ENCODE assay signal across 10 cellular contexts in the genomic region with DNA sequence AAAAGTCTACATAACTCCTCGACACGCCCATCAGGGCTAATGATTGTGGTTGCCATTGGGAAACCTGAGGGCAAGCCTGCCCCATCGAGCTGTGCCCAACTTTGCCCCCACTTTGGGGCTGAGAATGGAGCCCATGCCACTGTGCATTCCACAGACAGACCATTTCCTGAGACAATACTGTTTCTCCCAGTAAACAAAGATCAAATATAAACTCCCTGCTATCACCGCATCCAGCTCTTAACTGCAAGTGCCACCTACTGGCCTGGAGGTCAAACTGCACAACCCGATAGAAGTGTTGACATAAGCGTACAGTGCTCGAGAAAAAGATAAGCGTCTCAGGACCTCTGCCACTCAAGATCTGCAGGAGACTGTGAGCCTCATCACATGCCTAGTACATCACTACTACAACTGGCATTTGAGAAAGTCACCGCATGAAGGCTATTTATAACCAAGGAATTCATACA. TPM values are rescaled to one million over a fixed set of nuclear protein-coding genes. Genes with fewer than 3 reads are reported as not detected.
DNase-seq lines count a peak whose midpoint lies in the region; ATAC-seq and TF ChIP-seq lines count a peak whose summit lies in the region.
"Had no signal": no experiment of that assay in that cellular context is flagged by ENCODE, and none has a peak within 500 bp of the region (broad histone marks: within the 10 kb centered on the region; RNA-seq: fewer than 3 reads in every experiment).

No MANE protein-coding gene starts in this region.

- no peak for ATAC-seq in CD4-positive, alpha-beta T cell (ENCODE audit: poor library complexity)
- no peak for ATAC-seq in left colon

- 0 out of 2 replicates have a peak, but pooled peaks have one; percentile 13 for TF ChIP-seq CTCF in AG10803 (conservative IDR thresholded peaks at IDR 0.05; ENCODE audit: low read length)
- TF ChIP-seq CTCF in GM12874 (IDR thresholded peaks at IDR 0.05; ENCODE audit: insufficient read depth, low read depth, low read length), result peak; percentile 58
- TF ChIP-seq CTCF in choroid plexus epithelial cell (conservative IDR thresholded peaks at IDR 0.05; ENCODE audit: low read depth, low read length), result peak; percentile 17
- no peak for TF ChIP-seq CTCF in CD4-positive, alpha-beta T cell (IDR thresholded peaks at IDR 0.05)

- H3K27me3 ChIP-seq in CD4-positive, alpha-beta T cell (ENCODE audit: control insufficient read depth, insufficient read depth, low read length), result peaks cover 20% of the 10 kb centered on the region
- H3K27me3 ChIP-seq: ovary had no signal

- H3K36me3 Mint-ChIP-seq in CD4-positive, alpha-beta T cell (ENCODE audit: low read depth), result no peaks in the 10 kb centered on the region
- H3K36me3 Mint-ChIP-seq: activated naive CD8-positive, alpha-beta T cell had no signal

- H3K27ac ChIP-seq in CD4-positive, alpha-beta T cell (ENCODE audit: low read depth, low read length), result no peak overlapping the region
- H3K27ac ChIP-seq: ovary had no signal

- CTCF ChIA-PET in CD4-positive, alpha-beta T cell (lab: Charles Lee), result no interaction called here

- H3K9me3 ChIP-seq in CD4-positive, alpha-beta T cell (ENCODE audit: control insufficient read depth, low read length), result no peaks in the 10 kb centered on the region
- H3K9me3 ChIP-seq: ovary had no signal

- H3K4me3 ChIP-seq in AG10803 (ENCODE audit: low read length), result no peak overlapping the region
- no peak overlapping the region for H3K4me3 ChIP-seq in choroid plexus epithelial cell (ENCODE audit: low read depth, low read length)
- H3K4me3 ChIP-seq: ovary had no signal

- H3K27ac Mint-ChIP-seq in CD4-positive, alpha-beta T cell, result no peak overlapping the region
- H3K27ac Mint-ChIP-seq: activated naive CD8-positive, alpha-beta T cell had no signal

- H3K4me3 Mint-ChIP-seq in CD4-positive, alpha-beta T cell, result no peak overlapping the region
- H3K4me3 Mint-ChIP-seq: activated naive CD8-positive, alpha-beta T cell had no signal

- peaks cover 3% of the 10 kb centered on the region for H3K9me3 Mint-ChIP-seq in CD4-positive, alpha-beta T cell

- no peaks in the 10 kb centered on the region for H3K4me1 Mint-ChIP-seq in CD4-positive, alpha-beta T cell (ENCODE audit: low read depth)

- peaks cover 45% of the 10 kb centered on the region for H3K27me3 Mint-ChIP-seq in CD4-positive, alpha-beta T cell

- intact Hi-C loops in CD4-positive, alpha-beta T cell (cut with DNase I, micrococcal nuclease), result no loop called here
- intact Hi-C loops in left colon (cut with DNase I, micrococcal nuclease), result no loop called here

- POLR2A ChIA-PET in CD4-positive, alpha-beta T cell (lab: Charles Lee), result no interaction called here

- DNase-seq in AG10803 (ENCODE audit: low read depth) (no peak), NCI-H526 treated with DMSO at 0.1 percent for 48 hours (lab: John Stamatoyannopoulos, UW) (peak; percentile 19), choroid plexus epithelial cell (ENCODE audit: low read depth) (peak; percentile 1), nucleus accumbens (lab: John Stamatoyannopoulos, UW) (no peak), kidney glomerular epithelial cell (lab: John Stamatoyannopoulos, UW) (no peak), left colon (no peak)
- no peak for DNase-seq in CD4-positive, alpha-beta T cell
- DNase-seq: ovary had no signal

RNA-seq across cellular contexts. Expression of a gene that starts 4.7 kb away (rescaled TPM):
- not detected for total RNA-seq in CD4-positive, alpha-beta T cell
- not detected for total RNA-seq in left colon
- total RNA-seq: ovary had no signal

RNA-seq across cellular contexts. Expression of a gene that starts 19.6 kb away (rescaled TPM):
- total RNA-seq in CD4-positive, alpha-beta T cell, result not detected
- not detected for total RNA-seq in left colon
- total RNA-seq: ovary had no signal

RNA-seq across cellular contexts. Expression of a gene that starts 50.2 kb away (rescaled TPM):
- total RNA-seq in CD4-positive, alpha-beta T cell, result not detected
- total RNA-seq in left colon, result not detected
- total RNA-seq: ovary had no signal

RNA-seq across cellular contexts. Expression of a gene that starts 51.8 kb away (rescaled TPM):
- total RNA-seq in CD4-positive, alpha-beta T cell, result not detected
- not detected for total RNA-seq in left colon
- total RNA-seq: ovary had no signal

Comparison
In these comparisons a context has a peak if more than half of its experiments do, and no peak if none do; other contexts are left out.
1. DNase-seq: peak in NCI-H526 treated with DMSO at 0.1 percent for 48 hours (single experiment) and choroid plexus epithelial cell (single experiment); none in AG10803 (single experiment), CD4-positive, alpha-beta T cell (0 of 10), nucleus accumbens (0 of 56), kidney glomerular epithelial cell (single experiment) and left colon (0 of 2).